ENCODE assay signal across 10 cellular contexts in the genomic region with DNA sequence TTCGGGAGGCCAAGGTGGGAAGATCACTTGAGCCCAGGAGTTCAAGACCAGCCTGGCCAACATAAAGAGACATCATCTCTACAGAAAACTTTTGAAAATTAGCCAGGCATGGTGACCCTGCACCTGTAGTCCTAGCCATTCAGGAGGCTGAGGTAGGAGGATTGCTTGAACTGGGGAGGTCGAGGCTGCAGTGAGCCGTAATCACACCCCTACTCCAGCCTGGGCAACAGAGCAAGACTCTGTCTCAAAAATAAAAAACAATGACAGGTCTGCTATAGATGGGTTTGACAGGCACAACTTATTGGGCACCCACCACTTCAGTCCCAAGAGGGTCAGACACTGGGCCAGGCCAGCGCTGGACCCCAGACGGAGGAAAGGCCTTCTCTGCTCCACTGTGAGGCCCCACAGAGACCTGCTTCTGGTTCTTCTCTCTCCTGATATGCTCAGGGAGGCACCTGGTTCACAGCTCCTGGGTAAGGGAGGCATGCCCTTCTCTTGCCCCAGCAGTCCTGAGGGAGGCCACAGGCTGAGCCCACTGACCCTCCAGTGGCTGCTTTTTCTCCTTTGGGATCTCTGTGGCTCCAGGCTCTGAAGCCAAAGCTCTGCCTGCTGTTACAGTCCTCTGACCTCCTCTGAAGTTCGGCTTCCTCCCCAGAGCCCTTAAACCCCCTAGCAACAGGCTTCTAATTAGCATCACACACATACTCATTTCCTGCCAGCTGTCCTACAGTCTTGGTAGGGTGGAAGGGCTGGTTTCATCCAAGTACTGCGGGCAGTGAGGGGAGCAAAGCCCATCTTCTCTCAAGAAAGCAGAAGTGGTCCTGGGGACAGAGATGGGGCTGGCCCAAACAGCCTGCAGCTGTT. TPM values are rescaled to one million over a fixed set of nuclear protein-coding genes. Genes with fewer than 3 reads are reported as not detected.
DNase-seq lines count a peak whose midpoint lies in the region; ATAC-seq, FAIRE-seq and TF ChIP-seq lines count a peak whose summit lies in the region.
"Had no signal": no experiment of that assay in that cellular context is flagged by ENCODE, and none has a peak within 500 bp of the region (broad histone marks: within the 10 kb centered on the region; RNA-seq: fewer than 3 reads in every experiment).

No MANE protein-coding gene starts in this region.

- H3K4me3 ChIP-seq in astrocyte (ENCODE audit: insufficient read depth, low read depth, low read length) (peak overlapping the region; percentile 12), mucosa of rectum (ENCODE audit: low read length in 2 of 2) (no peak overlapping the region), thyroid gland (replicated peaks in 1 of 3) (no peak overlapping the region)

- H3K4me1 Mint-ChIP-seq in CD14-positive monocyte: peaks cover 54% of the 10 kb centered on the region
- H3K4me1 Mint-ChIP-seq in astrocyte (ENCODE audit: low read depth, unreplicated experiment): peaks cover 8% of the 10 kb centered on the region

- H3K36me3 ChIP-seq in astrocyte (ENCODE audit: insufficient read depth, low read length): no peaks in the 10 kb centered on the region
- no peaks in the 10 kb centered on the region for H3K36me3 ChIP-seq in mucosa of rectum (ENCODE audit: control insufficient read depth in 2 of 2, insufficient read depth in 2 of 2, low read length in 2 of 2)
- H3K36me3 ChIP-seq in thyroid gland: no peaks in the 10 kb centered on the region
- H3K36me3 ChIP-seq: neutrophil had no signal

- H3K9me3 Mint-ChIP-seq in CD14-positive monocyte: no peaks in the 10 kb centered on the region
- peaks cover 2% of the 10 kb centered on the region for H3K9me3 Mint-ChIP-seq in astrocyte (ENCODE audit: unreplicated experiment)

- H3K4me1 ChIP-seq in astrocyte (ENCODE audit: insufficient read depth, low read length) (peaks cover 20% of the 10 kb centered on the region), mucosa of rectum (ENCODE audit: control insufficient read depth in 2 of 2, insufficient read depth in 2 of 2, low read length in 2 of 2) (peaks cover 0 to 7% of the 10 kb centered on the region in 2 donors), thyroid gland (no peaks in the 10 kb centered on the region)

- H3K27ac ChIP-seq in astrocyte (ENCODE audit: low read depth, low read length) (peak overlapping the region; percentile 41), mucosa of rectum (ENCODE audit: low read depth in 2 of 2, low read length in 2 of 2) (peak overlapping the region in 1 of 2 donors; percentile 70), thyroid gland (no peak overlapping the region)
- H3K27ac ChIP-seq: neutrophil had no signal

- H3K4me2 ChIP-seq in astrocyte (ENCODE audit: low read length): peak overlapping the region; percentile 54

- H3K4me3 Mint-ChIP-seq in CD14-positive monocyte: no peak overlapping the region
- H3K4me3 Mint-ChIP-seq in astrocyte (ENCODE audit: unreplicated experiment): no peak overlapping the region

- intact Hi-C loops in CD14-positive monocyte (cut with micrococcal nuclease) (loop anchor here in 1 of 2 donors (5.0 kb wide), 1 partner anchor 34 kb away; the partner anchor contains the start of gene CHTOP), thyroid gland (cut with DNase I) (no loop called here)

- H4K20me1 ChIP-seq in astrocyte (ENCODE audit: insufficient read depth, low read length): no peaks in the 10 kb centered on the region

- WGBS in thyroid gland, 2 donors: 68 to 86% methylated on average over 7 of the region's 7 CpGs

- H2AFZ ChIP-seq in astrocyte (ENCODE audit: low read depth, low read length): no peak overlapping the region

- no peak for FAIRE-seq in astrocyte (lab: Jason Lieb, UNC)

- no peaks in the 10 kb centered on the region for H3K36me3 Mint-ChIP-seq in CD14-positive monocyte
- no peaks in the 10 kb centered on the region for H3K36me3 Mint-ChIP-seq in astrocyte (ENCODE audit: low read depth, unreplicated experiment)

- H3K27me3 ChIP-seq in astrocyte (ENCODE audit: insufficient read depth, low read length) (no peaks in the 10 kb centered on the region), mucosa of rectum (ENCODE audit: control insufficient read depth in 2 of 2, insufficient read depth in 2 of 2, low read length in 2 of 2) (no peaks in the 10 kb centered on the region), thyroid gland (no peaks in the 10 kb centered on the region)

- peak; percentile 85 for ATAC-seq in GM18520 (IDR thresholded peaks at IDR 0.05; ENCODE audit: unreplicated experiment)
- peak; percentile 98 for ATAC-seq in HG02852 (IDR thresholded peaks at IDR 0.05; ENCODE audit: unreplicated experiment)

- no peaks in the 10 kb centered on the region for H3K9me3 ChIP-seq in astrocyte (ENCODE audit: insufficient read depth, low read depth, low read length)
- H3K9me3 ChIP-seq in mucosa of rectum (ENCODE audit: control insufficient read depth in 2 of 2, low read length in 2 of 2): no peaks in the 10 kb centered on the region
- no peaks in the 10 kb centered on the region for H3K9me3 ChIP-seq in thyroid gland
- H3K9me3 ChIP-seq: neutrophil had no signal

- no peak for TF ChIP-seq POLR2A in thyroid gland (IDR thresholded peaks at IDR 0.05)

- H3K79me2 ChIP-seq in astrocyte (ENCODE audit: insufficient read depth, low read length): no peaks in the 10 kb centered on the region

- H3K27ac Mint-ChIP-seq in CD14-positive monocyte (peak overlapping the region in 6 of 7 donors; percentile 66 to 89 (median 83)), astrocyte (ENCODE audit: unreplicated experiment) (peak overlapping the region; percentile 45)

- peaks cover 2 to 3% (median 3%) of the 10 kb centered on the region in 3 donors for H3K27me3 Mint-ChIP-seq in CD14-positive monocyte (ENCODE audit: low read depth in 3 of 3)
- no peaks in the 10 kb centered on the region for H3K27me3 Mint-ChIP-seq in astrocyte (ENCODE audit: low read depth, unreplicated experiment)

- peak overlapping the region; percentile 38 for H3K9ac ChIP-seq in astrocyte (ENCODE audit: low read length)
- H3K9ac ChIP-seq in mucosa of rectum (ENCODE audit: low read depth in 1 of 2, low read length in 2 of 2): peak overlapping the region; percentile 33 to 47

- no peak for TF ChIP-seq CTCF in CD14-positive monocyte (IDR thresholded peaks at IDR 0.05)
- TF ChIP-seq CTCF in astrocyte (IDR thresholded peaks at IDR 0.05; ENCODE audit: insufficient read depth, low read depth, low read length): no peak
- TF ChIP-seq CTCF in thyroid gland (IDR thresholded peaks at IDR 0.05): no peak

- DNase-seq in CD14-positive monocyte (ENCODE audit: low spot score) (peak; percentile 77), NCI-H146 (lab: John Stamatoyannopoulos, UW) (peak; percentile 86), astrocyte (ENCODE audit: low read depth) (peak; percentile 58), thyroid gland (no peak), NCI-H446 treated with DMSO at 0.1 percent for 48 hours (lab: John Stamatoyannopoulos, UW) (no peak)

RNA-seq across cellular contexts. Expression of gene S100A16, which starts 14.4 kb away (rescaled TPM):
- not detected for polyA plus RNA-seq in CD14-positive monocyte
- total RNA-seq in astrocyte (48.8 and 54.4 TPM in 2 replicates), thyroid gland (100 to 1,000 TPM in 1 of 4 donors, 10 to 100 TPM in 3; 62.7 to 104 (median 76.3) TPM)
- total RNA-seq: T-helper 1 cell treated with Interleukin-12 subunit alpha and Interleukin-12 subunit beta and Interleukin-4 antibody, amounts not matched to agents 30 ng/mL and 1 ng/mL, for 36 hours had no signal

RNA-seq across cellular contexts. Expression of gene S100A14, which starts 17.6 kb away (rescaled TPM):
- not detected for polyA plus RNA-seq in CD14-positive monocyte
- total RNA-seq in astrocyte (0.38 and 0.57 TPM in 2 replicates), thyroid gland (100 to 1,000 TPM; 112 to 175 (median 132) TPM)
- total RNA-seq: T-helper 1 cell treated with Interleukin-12 subunit alpha and Interleukin-12 subunit beta and Interleukin-4 antibody, amounts not matched to agents 30 ng/mL and 1 ng/mL, for 36 hours had no signal

RNA-seq across cellular contexts. Expression of gene S100A13, which starts 28.8 kb away (rescaled TPM):
- 1 to 10 TPM; 2.5 to 2.6 TPM for polyA plus RNA-seq in CD14-positive monocyte
- 134 and 172 TPM in 2 replicates for total RNA-seq in astrocyte
- 100 to 1,000 TPM; 219 to 545 (median 343) TPM for total RNA-seq in thyroid gland

RNA-seq across cellular contexts. Expression of gene S100A1, which starts 29.7 kb away (rescaled TPM):
- polyA plus RNA-seq in CD14-positive monocyte: not detected
- total RNA-seq in astrocyte (1.7 and 4.1 TPM in 2 replicates), thyroid gland (100 to 1,000 TPM; 139 to 498 (median 231) TPM)
- total RNA-seq: T-helper 1 cell treated with Interleukin-12 subunit alpha and Interleukin-12 subunit beta and Interleukin-4 antibody, amounts not matched to agents 30 ng/mL and 1 ng/mL, for 36 hours had no signal

RNA-seq across cellular contexts. Expression of gene S100A2, which starts 32.9 kb away (rescaled TPM):
- not detected for polyA plus RNA-seq in CD14-positive monocyte
- total RNA-seq in astrocyte (3.0 and 3.8 TPM in 2 replicates), thyroid gland (10 to 100 TPM in 1 of 4 donors, 1 to 10 TPM in 3; 2.6 to 10.1 (median 5.9) TPM)

Comparison
In these comparisons a context has a peak if more than half of its experiments do, and no peak if none do; other contexts are left out.
1. DNase-seq: peak in CD14-positive monocyte (single experiment), NCI-H146 (single experiment) and astrocyte (single experiment); none in thyroid gland (0 of 2) and NCI-H446 treated with DMSO at 0.1 percent for 48 hours (single experiment).
2. RNA of gene S100A14, which starts 17.6 kb away (total RNA-seq): 112 to 175 TPM in thyroid gland; 0.38 to 0.57 TPM in astrocyte; every median in the first group is over 10 times any median in the second.